Comparison of ENCODE assay signal across 23 cellular contexts in the genomic region with DNA sequence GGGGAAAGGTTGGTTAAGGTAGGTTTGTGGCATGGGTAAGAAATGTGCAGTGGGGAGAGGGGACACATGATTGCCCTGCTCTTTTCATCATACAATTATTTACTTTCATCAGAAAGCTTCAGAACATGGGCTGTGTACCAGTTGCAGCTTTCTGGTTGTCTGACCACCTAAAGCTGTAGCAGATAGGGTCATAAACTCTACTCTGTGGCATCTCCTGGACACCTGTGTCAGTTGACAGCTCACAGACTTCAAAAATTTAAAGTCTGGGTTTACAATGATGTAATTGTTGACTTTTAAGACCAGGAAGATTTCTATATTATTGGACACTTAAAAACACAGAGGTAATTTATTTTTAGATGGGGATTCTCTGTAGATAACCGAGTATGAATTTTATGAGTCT.
"Had no signal": no experiment of that assay in that cellular context is flagged by ENCODE, and none has a peak within 500 bp of the region (broad histone marks: within the 10 kb centered on the region; RNA-seq: fewer than 3 reads in every experiment).

No MANE protein-coding gene starts in this region.

- H3K27ac Mint-ChIP-seq: activated CD4-positive, alpha-beta memory T cell treated with anti-CD3 and anti-CD28 coated beads for 36 hours; activated CD4-positive, alpha-beta T cell treated with anti-CD3 and anti-CD28 coated beads, Interleukin-2, amount 10 ng/mL, durations not matched to agents 7 days and 5 days; activated naive CD4-positive, alpha-beta T cell treated with anti-CD3 and anti-CD28 coated beads, Interleukin-2, amount 10 ng/mL, durations not matched to agents 7 days and 5 days; activated naive CD8-positive, alpha-beta T cell treated with anti-CD3 and anti-CD28 coated beads for 36 hours; activated T-helper 17 cell treated with anti-CD3 and anti-CD28 coated beads, Interleukin-2, amount 50 U/mL, for 72 hours had no signal

- H3K4me3 Mint-ChIP-seq: activated CD4-positive, alpha-beta memory T cell treated with anti-CD3 and anti-CD28 coated beads for 36 hours; activated CD4-positive, alpha-beta T cell treated with anti-CD3 and anti-CD28 coated beads, Interleukin-2, amount 10 ng/mL, durations not matched to agents 7 days and 5 days; activated naive CD4-positive, alpha-beta T cell treated with anti-CD3 and anti-CD28 coated beads, Interleukin-2, amount 10 ng/mL, durations not matched to agents 7 days and 5 days; activated naive CD8-positive, alpha-beta T cell treated with anti-CD3 and anti-CD28 coated beads for 36 hours; activated T-helper 17 cell treated with anti-CD3 and anti-CD28 coated beads, Interleukin-2, amount 50 U/mL, for 72 hours had no signal

- H3K27me3 ChIP-seq: brain microvascular endothelial cell, cardiac muscle cell, MG63, SJCRH30 had no signal

- H3K4me1 Mint-ChIP-seq: activated CD4-positive, alpha-beta T cell treated with anti-CD3 and anti-CD28 coated beads, Interleukin-2, amount 10 ng/mL, durations not matched to agents 7 days and 5 days; activated naive CD4-positive, alpha-beta T cell treated with anti-CD3 and anti-CD28 coated beads, Interleukin-2, amount 10 ng/mL, durations not matched to agents 7 days and 5 days; activated naive CD8-positive, alpha-beta T cell treated with anti-CD3 and anti-CD28 coated beads for 36 hours; activated T-helper 17 cell treated with anti-CD3 and anti-CD28 coated beads, Interleukin-2, amount 50 U/mL, for 72 hours had no signal

- DNase-seq: activated CD4-positive, alpha-beta memory T cell treated with anti-CD3 and anti-CD28 coated beads for 36 hours; activated CD4-positive, alpha-beta T cell treated with anti-CD3 and anti-CD28 coated beads, Interleukin-2, amount 10 ng/mL, durations not matched to agents 7 days and 5 days; activated CD4-positive, CD25-positive, alpha-beta regulatory T cell; activated CD8-positive, alpha-beta memory T cell treated with anti-CD3 and anti-CD28 coated beads for 24 hours; activated gamma-delta T cell; activated naive CD4-positive, alpha-beta T cell treated with anti-CD3 and anti-CD28 coated beads, Interleukin-2, amount 10 ng/mL, durations not matched to agents 7 days and 5 days; activated naive CD8-positive, alpha-beta T cell treated with anti-CD3 and anti-CD28 coated beads for 36 hours; activated T-cell treated with anti-CD3 and anti-CD28 coated beads, Interleukin-2, amount 50 U/mL, for 48 hours; brain microvascular endothelial cell; MG63; MV-4-11; NCI-H1092 treated with DMSO at 0.1 percent for 48 hours; NCI-H1417 treated with DMSO at 0.1 percent for 48 hours; NCI-H1694 treated with DMSO at 0.1 percent for 48 hours; NCI-H2029 treated with DMSO at 0.1 percent for 48 hours; NCI-H345; NCI-H510A; NCI-H526 treated with DMSO at 0.1 percent for 48 hours; NCI-H82; SJCRH30 had no signal

- H3K36me3 Mint-ChIP-seq: activated CD4-positive, alpha-beta memory T cell treated with anti-CD3 and anti-CD28 coated beads for 36 hours; activated naive CD4-positive, alpha-beta T cell treated with anti-CD3 and anti-CD28 coated beads, Interleukin-2, amount 10 ng/mL, durations not matched to agents 7 days and 5 days; activated naive CD8-positive, alpha-beta T cell treated with anti-CD3 and anti-CD28 coated beads for 36 hours had no signal

- H3K4me3 ChIP-seq: cardiac muscle cell, MG63, SJCRH30 had no signal

- H3K36me3 ChIP-seq: brain microvascular endothelial cell, cardiac muscle cell, MG63, SJCRH30 had no signal

- ATAC-seq: activated T-helper 17 cell treated with anti-CD3 and anti-CD28 coated beads, Interleukin-2, amount 50 U/mL, for 72 hours had no signal

- H3K27ac ChIP-seq: brain microvascular endothelial cell, cardiac muscle cell, SJCRH30, VCaP had no signal

- H3K9me3 ChIP-seq: MG63, SJCRH30 had no signal

- H3K27me3 Mint-ChIP-seq: activated CD4-positive, alpha-beta memory T cell treated with anti-CD3 and anti-CD28 coated beads for 36 hours; activated CD4-positive, alpha-beta T cell treated with anti-CD3 and anti-CD28 coated beads, Interleukin-2, amount 10 ng/mL, durations not matched to agents 7 days and 5 days; activated naive CD4-positive, alpha-beta T cell treated with anti-CD3 and anti-CD28 coated beads, Interleukin-2, amount 10 ng/mL, durations not matched to agents 7 days and 5 days; activated naive CD8-positive, alpha-beta T cell treated with anti-CD3 and anti-CD28 coated beads for 36 hours; activated T-helper 17 cell treated with anti-CD3 and anti-CD28 coated beads, Interleukin-2, amount 50 U/mL, for 72 hours had no signal
